1 cellular context compared by ENCODE assay signal in genomic region chr16:19175492-19176262, GRCh38.
TF ChIP-seq lines count a peak whose summit lies in the region.

No MANE protein-coding gene starts in this region.

TF ChIP-seq in HepG2, 621 proteins besides CTCF, POLR2A, EP300 and RAD21 (continued from another document and continues in another):
- TF ChIP-seq PRDM15 (CRISPR knock-in tag; IDR thresholded peaks at IDR 0.05) (no peak), ZNF362 (CRISPR knock-in tag; IDR thresholded peaks at IDR 0.05; ENCODE audit: borderline replicate concordance) (peak; percentile 96), ELF1 (CRISPR knock-in tag; IDR thresholded peaks at IDR 0.05) (no peak), GATA4 (IDR thresholded peaks at IDR 0.05; ENCODE audit: borderline replicate concordance, low read depth) (no peak), MIXL1 (CRISPR knock-in tag; IDR thresholded peaks at IDR 0.05) (no peak), GLI4 (CRISPR knock-in tag; IDR thresholded peaks at IDR 0.05; ENCODE audit: borderline replicate concordance) (no peak), ZNF431 (CRISPR knock-in tag; IDR thresholded peaks at IDR 0.05; ENCODE audit: borderline replicate concordance, low read depth) (0 out of 2 replicates have a peak, but pooled peaks have one; percentile 56), HNRNPH1 (optimal IDR thresholded peaks at IDR 0.05; ENCODE audit: low read depth, low read length) (no peak), TEAD3 (CRISPR knock-in tag; optimal IDR thresholded peaks at IDR 0.05; ENCODE audit: borderline replicate concordance) (peak; percentile 33), ZFP41 (CRISPR knock-in tag; IDR thresholded peaks at IDR 0.05; ENCODE audit: borderline replicate concordance) (no peak), CEBPG (CRISPR knock-in tag; IDR thresholded peaks at IDR 0.05) (peak; percentile 91), ZFP36L1 (CRISPR knock-in tag; IDR thresholded peaks at IDR 0.05) (no peak), ZSCAN12 (CRISPR knock-in tag; IDR thresholded peaks at IDR 0.05) (no peak), KDM2A (CRISPR knock-in tag; IDR thresholded peaks at IDR 0.05; ENCODE audit: borderline replicate concordance, low read depth) (no peak), ZNF441 (CRISPR knock-in tag; IDR thresholded peaks at IDR 0.05; ENCODE audit: borderline replicate concordance) (no peak), ATM (IDR thresholded peaks at IDR 0.05; ENCODE audit: borderline replicate concordance) (no peak), TSC22D2 (CRISPR knock-in tag; IDR thresholded peaks at IDR 0.05; ENCODE audit: borderline replicate concordance) (no peak), SOX5 (CRISPR knock-in tag; IDR thresholded peaks at IDR 0.05; ENCODE audit: borderline replicate concordance) (no peak), CHD2 (IDR thresholded peaks at IDR 0.05; ENCODE audit: low read depth, low read length) (no peak), ZNF850 (CRISPR knock-in tag; conservative IDR thresholded peaks at IDR 0.05) (no peak), TFDP1 (CRISPR knock-in tag; IDR thresholded peaks at IDR 0.05; ENCODE audit: borderline replicate concordance) (no peak), ZFP36L2 (CRISPR knock-in tag; IDR thresholded peaks at IDR 0.05) (no peak), BCL6 (CRISPR knock-in tag; IDR thresholded peaks at IDR 0.05) (0 out of 2 replicates have a peak, but pooled peaks have one; percentile 24), ZNF263 (CRISPR knock-in tag; IDR thresholded peaks at IDR 0.05) (no peak), ZNF496 (CRISPR knock-in tag; IDR thresholded peaks at IDR 0.05; ENCODE audit: insufficient replicate concordance) (no peak), ATF6 (CRISPR knock-in tag; conservative IDR thresholded peaks at IDR 0.05) (no peak), KLF6 (CRISPR knock-in tag; IDR thresholded peaks at IDR 0.05) (no peak), KDM4B (CRISPR knock-in tag; IDR thresholded peaks at IDR 0.05) (no peak), YY1 (IDR thresholded peaks at IDR 0.05; ENCODE audit: insufficient read depth, insufficient replicate concordance, low read depth, low read length) (no peak), ZNF687 (CRISPR knock-in tag; IDR thresholded peaks at IDR 0.05) (no peak), ZNF770 (CRISPR knock-in tag; IDR thresholded peaks at IDR 0.05) (peak; percentile 79), FOXM1 (CRISPR knock-in tag; IDR thresholded peaks at IDR 0.05) (no peak), TP53 (CRISPR knock-in tag; conservative IDR thresholded peaks at IDR 0.05) (no peak), ZNF576 (CRISPR knock-in tag; IDR thresholded peaks at IDR 0.05) (no peak), CEBPB (IDR thresholded peaks at IDR 0.05; ENCODE audit: borderline replicate concordance, low read depth, low read length) (peak; percentile 95), ZNF235 (CRISPR knock-in tag; IDR thresholded peaks at IDR 0.05; ENCODE audit: borderline replicate concordance) (peak; percentile 39; the same call in 1 of the 2 replicates), CREM (IDR thresholded peaks at IDR 0.05) (no peak), CREM (CRISPR knock-in tag; IDR thresholded peaks at IDR 0.05) (no peak), ZNF674 (CRISPR knock-in tag; IDR thresholded peaks at IDR 0.05; ENCODE audit: low read depth) (no peak), ZNF331 (CRISPR knock-in tag; IDR thresholded peaks at IDR 0.05) (no peak), SATB2 (CRISPR knock-in tag; IDR thresholded peaks at IDR 0.05) (no peak), ARID5B (CRISPR knock-in tag; IDR thresholded peaks at IDR 0.05) (peak; percentile 20; the same call in 1 of the 2 replicates), ZNF670 (CRISPR knock-in tag; IDR thresholded peaks at IDR 0.05; ENCODE audit: borderline replicate concordance) (no peak), U2AF2 (IDR thresholded peaks at IDR 0.05; ENCODE audit: low read depth, low read length) (no peak), ZUFSP (CRISPR knock-in tag; IDR thresholded peaks at IDR 0.05; ENCODE audit: borderline replicate concordance) (no peak), RORA (CRISPR knock-in tag; IDR thresholded peaks at IDR 0.05) (no peak)
